In genomic region chr19:48874309-48875135, GRCh38 we compare ENCODE assay signal across 6 cellular contexts. TPM values are rescaled to one million over a fixed set of nuclear protein-coding genes. Genes with fewer than 3 reads are reported as not detected.
DNase-seq lines count a peak whose midpoint lies in the region; ATAC-seq, FAIRE-seq and TF ChIP-seq lines count a peak whose summit lies in the region.

No MANE protein-coding gene starts in this region.

- intact Hi-C loops in CD4-positive, alpha-beta T cell (cut with DNase I, micrococcal nuclease): loop anchor here in 1 of 2 experiments (1.0 to 5.0 kb wide), 2 partner anchors 26 to 98 kb away; partner anchors contain the start of gene NUCB1
- intact Hi-C loops in pancreas (cut with DNase I): loop anchor here in 1 of 3 donors (10.0 kb wide), 1 partner anchor 90 kb away; the partner anchor contains the start of gene FTL

- H3K9me3 ChIP-seq in CD4-positive, alpha-beta T cell (ENCODE audit: control insufficient read depth, low read length): no peaks in the 10 kb centered on the region
- no peaks in the 10 kb centered on the region for H3K9me3 ChIP-seq in pancreas

- H3K27me3 ChIP-seq in CD4-positive, alpha-beta T cell (ENCODE audit: control insufficient read depth, insufficient read depth, low read length): no peaks in the 10 kb centered on the region
- no peaks in the 10 kb centered on the region for H3K27me3 ChIP-seq in pancreas

- TF ChIP-seq CTCF in CD4-positive, alpha-beta T cell (IDR thresholded peaks at IDR 0.05): no peak
- no peak for TF ChIP-seq CTCF in pancreas (IDR thresholded peaks at IDR 0.05)

- FAIRE-seq in pancreas (lab: Jason Lieb, UNC): no peak

- POLR2A ChIA-PET in CD4-positive, alpha-beta T cell (lab: Charles Lee): interaction anchor here (0.8 to 6.5 kb wide), 6 partner anchors 26 to 93 kb away, joined by 3 to 55 read pairs (median 4); partner anchors contain the start of genes BCAT2, FTL and NUCB1

- H3K27ac ChIP-seq in CD4-positive, alpha-beta T cell (ENCODE audit: low read depth, low read length): peak overlapping the region; percentile 100
- peak overlapping the region; percentile 99 for H3K27ac ChIP-seq in cingulate gyrus (ENCODE audit: low read depth, low read length)
- peak overlapping the region in 2 of 4 donors; percentile 99 to 100 for H3K27ac ChIP-seq in pancreas

- no peaks in the 10 kb centered on the region for H3K9me3 Mint-ChIP-seq in CD4-positive, alpha-beta T cell

- CTCF ChIA-PET in CD4-positive, alpha-beta T cell (lab: Charles Lee): interaction anchor here (0.9 to 1.2 kb wide), 3 partner anchors 16 to 119 kb away, joined by 3 to 7 read pairs (median 5); partner anchors contain the start of genes GYS1 and RUVBL2

- ATAC-seq in CD4-positive, alpha-beta T cell (ENCODE audit: poor library complexity): no peak
- ATAC-seq in pancreas: no peak

- peak in 1 of 10 experiments; percentile 29 for DNase-seq in CD4-positive, alpha-beta T cell
- DNase-seq in M059J (ENCODE audit: low read depth) (peak; percentile 81), pancreas (peak in 2 of 6 donors; percentile 46 to 49), NCI-H524 treated with DMSO at 0.1 percent for 48 hours (lab: John Stamatoyannopoulos, UW) (no peak), AML-193 (lab: John Stamatoyannopoulos, UW) (no peak)

- H3K36me3 ChIP-seq in pancreas: no peaks in the 10 kb centered on the region

- H3K4me1 ChIP-seq in pancreas: peaks cover 0 to 25% (median 5%) of the 10 kb centered on the region in 3 donors

- H3K4me3 ChIP-seq in pancreas: peak overlapping the region; percentile 15 to 85 (median 46)

- peaks cover 49% of the 10 kb centered on the region for H3K4me1 Mint-ChIP-seq in CD4-positive, alpha-beta T cell (ENCODE audit: low read depth)

- peaks cover 60% of the 10 kb centered on the region for H3K36me3 Mint-ChIP-seq in CD4-positive, alpha-beta T cell (ENCODE audit: low read depth)

- peak overlapping the region; percentile 96 for H3K4me3 Mint-ChIP-seq in CD4-positive, alpha-beta T cell

- H3K27ac Mint-ChIP-seq in CD4-positive, alpha-beta T cell: peak overlapping the region; percentile 98

- no peaks in the 10 kb centered on the region for H3K27me3 Mint-ChIP-seq in CD4-positive, alpha-beta T cell

- WGBS in pancreas, 2 donors: 46 to 59% methylated on average over 17 of the region's 17 CpGs

RNA-seq across cellular contexts. Expression of gene PPP1R15A, which starts 2.3 kb away (rescaled TPM):
- total RNA-seq in CD4-positive, alpha-beta T cell: 100 to 1,000 TPM; 569 to 584 TPM
- 31.1 and 40.5 TPM in 2 replicates for total RNA-seq in M059J (2014; rRNA removed; shearing (Covaris generic))
- total RNA-seq in pancreas: 10 to 100 TPM in 5 of 6 donors, 1 to 10 TPM in 1; 8.1 to 20.6 (median 12.4) TPM
- 10 to 100 TPM; 28.2 to 53.2 TPM for polyA plus RNA-seq in pancreas

RNA-seq across cellular contexts. Expression of gene PLEKHA4, which starts 6.1 kb away (rescaled TPM):
- 1 to 10 TPM; 1.4 to 2.7 TPM for total RNA-seq in CD4-positive, alpha-beta T cell
- total RNA-seq in M059J (2014; rRNA removed; shearing (Covaris generic)): 4.3 and 5.0 TPM in 2 replicates
- 10 to 100 TPM in 2 of 6 donors, 1 to 10 TPM in 4; 5.9 to 19.7 (median 8.7) TPM for total RNA-seq in pancreas
- 10 to 100 TPM; 18.2 to 28.3 TPM for polyA plus RNA-seq in pancreas

RNA-seq across cellular contexts. Expression of gene TULP2, which starts 24.0 kb away (rescaled TPM):
- not detected for total RNA-seq in CD4-positive, alpha-beta T cell
- not detected in 2 replicates for total RNA-seq in M059J (2014; rRNA removed; shearing (Covaris generic))
- under 1 TPM in 1 of 6 donors, not detected in 5; 0.35 TPM for total RNA-seq in pancreas
- polyA plus RNA-seq in pancreas: not detected

RNA-seq across cellular contexts. Expression of gene NUCB1, which starts 25.6 kb away (rescaled TPM):
- 10 to 100 TPM; 73.7 to 77.0 TPM for total RNA-seq in CD4-positive, alpha-beta T cell
- total RNA-seq in M059J (2014; rRNA removed; shearing (Covaris generic)): 236 and 301 TPM in 2 replicates
- 100 to 1,000 TPM in 2 of 6 donors, 10 to 100 TPM in 4; 60.9 to 136 (median 79.8) TPM for total RNA-seq in pancreas
- polyA plus RNA-seq in pancreas: 100 to 1,000 TPM; 103 to 118 TPM

RNA-seq across cellular contexts. Expression of gene HSD17B14, which starts 38.2 kb away (rescaled TPM):
- total RNA-seq in CD4-positive, alpha-beta T cell: 1 to 10 TPM in 1 of 2 experiments, under 1 TPM in 1; 0.93 to 1.3 TPM
- total RNA-seq in M059J (2014; rRNA removed; shearing (Covaris generic)): 20.9 and 22.7 TPM in 2 replicates
- 1 to 10 TPM in 4 of 6 donors, under 1 TPM in 2; 0.69 to 4.0 (median 1.7) TPM for total RNA-seq in pancreas
- 10 to 100 TPM in 1 of 2 donors, 1 to 10 TPM in 1; 8.5 to 25.4 TPM for polyA plus RNA-seq in pancreas

Comparison
In these comparisons a context has a peak if more than half of its experiments do, and no peak if none do; other contexts are left out.
1. RNA of gene PPP1R15A, which starts 2.3 kb away (total RNA-seq): 569 to 584 TPM in CD4-positive, alpha-beta T cell; 31.1 to 40.5 TPM in M059J and 8.1 to 20.6 TPM in pancreas; every median in the first group is over 10 times any median in the second.